Comparison of ENCODE assay signal across 25 cellular contexts in the genomic region with DNA sequence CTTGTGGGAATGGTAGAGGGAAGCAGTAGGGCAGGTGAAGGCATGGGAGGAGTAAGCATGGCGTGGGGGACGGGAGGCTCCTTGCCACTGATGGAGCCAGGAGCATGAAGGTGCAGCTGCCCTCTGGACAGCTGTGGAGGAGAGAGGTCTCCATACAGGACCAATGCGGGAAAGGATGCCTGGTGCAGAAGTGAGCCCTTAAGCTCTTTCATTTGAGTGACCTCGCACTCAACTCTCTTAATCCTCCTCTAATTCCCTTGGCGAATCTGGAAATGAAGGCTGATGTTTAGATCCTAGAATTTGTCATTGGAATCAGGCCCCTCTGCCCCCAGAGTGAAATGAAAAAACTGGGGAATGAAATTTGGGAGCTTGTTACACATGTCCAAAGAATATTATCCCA.
"Had no signal": no experiment of that assay in that cellular context is flagged by ENCODE, and none has a peak within 500 bp of the region (broad histone marks: within the 10 kb centered on the region; RNA-seq: fewer than 3 reads in every experiment).

No MANE protein-coding gene starts in this region.

- H3K9me3 Mint-ChIP-seq: activated naive CD8-positive, alpha-beta T cell treated with anti-CD3 and anti-CD28 coated beads, Interleukin-2, amount 10 ng/mL, durations not matched to agents 7 days and 5 days; activated T-helper 2 cell treated with anti-CD3 and anti-CD28 coated beads, Interferon-gamma antibody, Interleukin-2, Interleukin-4, amounts not matched to agents 10 μg/mL and 5 μg/mL and 100 μg/mL, durations not matched to agents 14 hours and 24 hours and 36 hours; natural killer cell; T-helper 2 cell treated with Interferon-gamma antibody and Interleukin-4, amounts not matched to agents 5 μg/mL and 100 μg/mL, for 36 hours had no signal

- H3K4me1 ChIP-seq: left lung had no signal

- H3K36me3 Mint-ChIP-seq: activated naive CD8-positive, alpha-beta T cell treated with anti-CD3 and anti-CD28 coated beads, Interleukin-2, amount 10 ng/mL, durations not matched to agents 7 days and 5 days; immature natural killer cell; natural killer cell; T-cell had no signal

- H3K36me3 ChIP-seq: sigmoid colon had no signal

- H3K27me3 ChIP-seq: left lung, sigmoid colon had no signal

- ATAC-seq: activated T-cell treated with anti-CD3 and anti-CD28 coated beads, Interleukin-2, amount 50 U/mL, for 4 hours; natural killer cell; T-cell had no signal

- H3K27me3 Mint-ChIP-seq: activated naive CD8-positive, alpha-beta T cell treated with anti-CD3 and anti-CD28 coated beads, Interleukin-2, amount 10 ng/mL, durations not matched to agents 7 days and 5 days had no signal

- H3K4me2 ChIP-seq: smooth muscle cell had no signal

- H3K27ac ChIP-seq: epithelial cell of prostate, VCaP had no signal

- H3K4me3 ChIP-seq: left lung, lung, sigmoid colon, smooth muscle cell had no signal

- H3K27ac Mint-ChIP-seq: activated naive CD8-positive, alpha-beta T cell treated with anti-CD3 and anti-CD28 coated beads, Interleukin-2, amount 10 ng/mL, durations not matched to agents 7 days and 5 days; activated T-helper 2 cell treated with anti-CD3 and anti-CD28 coated beads, Interferon-gamma antibody, Interleukin-2, Interleukin-4, amounts not matched to agents 10 μg/mL and 5 μg/mL and 100 μg/mL, durations not matched to agents 14 hours and 24 hours and 36 hours; immature natural killer cell; natural killer cell; T-cell; T-helper 2 cell treated with Interferon-gamma antibody and Interleukin-4, amounts not matched to agents 5 μg/mL and 100 μg/mL, for 36 hours had no signal

- H3K4me3 Mint-ChIP-seq: activated naive CD8-positive, alpha-beta T cell treated with anti-CD3 and anti-CD28 coated beads, Interleukin-2, amount 10 ng/mL, durations not matched to agents 7 days and 5 days; activated T-cell treated with anti-CD3 and anti-CD28 coated beads, Interleukin-2, amount 50 U/mL, for 4 hours; immature natural killer cell; natural killer cell; T-cell; T-helper 2 cell treated with Interferon-gamma antibody and Interleukin-4, amounts not matched to agents 5 μg/mL and 100 μg/mL, for 36 hours had no signal

- H3K4me1 Mint-ChIP-seq: activated naive CD8-positive, alpha-beta T cell treated with anti-CD3 and anti-CD28 coated beads, Interleukin-2, amount 10 ng/mL, durations not matched to agents 7 days and 5 days; immature natural killer cell; natural killer cell; T-cell had no signal

- H3K9me3 ChIP-seq: sigmoid colon had no signal

- DNase-seq: activated CD8-positive, alpha-beta memory T cell treated with anti-CD3 and anti-CD28 coated beads for 24 hours; activated CD8-positive, alpha-beta memory T cell treated with anti-CD3 and anti-CD28 coated beads, Interleukin-2, amount 50 U/mL, for 48 hours; activated naive CD4-positive, alpha-beta T cell; activated naive CD8-positive, alpha-beta T cell treated with anti-CD3 and anti-CD28 coated beads, Interleukin-2, amount 10 ng/mL, durations not matched to agents 7 days and 5 days; activated T-cell treated with anti-CD3 and anti-CD28 coated beads, Interleukin-2, amount 50 U/mL, for 4 hours; amygdala; cerebellar nuclear complex; cortex of kidney; immature natural killer cell; kidney glomerular epithelial cell; left lung; midbrain; natural killer cell; sigmoid colon; stimulated activated CD4-positive, alpha-beta T cell treated with anti-CD3 and anti-CD28 coated beads, Interleukin-15, amount 100 ng/mL, for 24 hours; stimulated activated CD4-positive, alpha-beta T cell treated with anti-CD3 and anti-CD28 coated beads, Interleukin-2, amount 100 ng/mL, for 48 hours; stimulated activated CD8-positive, alpha-beta memory T cell treated with anti-CD3 and anti-CD28 coated beads, Interleukin-4, amount 100 ng/mL, for 48 hours; stimulated activated naive CD4-positive, alpha-beta T cell; T-cell had no signal
